8 cellular contexts compared by ENCODE assay signal in genomic region chr2:64651590-64651989, GRCh38. TPM values are rescaled to one million over a fixed set of nuclear protein-coding genes. Genes with fewer than 3 reads are reported as not detected.
A peak's percentile ranks its signal among the peaks of the same experiment; 100 is the strongest.
DNase-seq lines count a peak whose midpoint lies in the region; ATAC-seq, FAIRE-seq and TF ChIP-seq lines count a peak whose summit lies in the region.

No MANE protein-coding gene starts in this region.

- no peaks in the 10 kb centered on the region for H3K36me3 ChIP-seq in A673 (ENCODE audit: insufficient read depth, low read length, poor library complexity, severe bottlenecking)
- no peaks in the 10 kb centered on the region for H3K36me3 ChIP-seq in GM23248 (ENCODE audit: low read depth)
- no peaks in the 10 kb centered on the region for H3K36me3 ChIP-seq in astrocyte (ENCODE audit: insufficient read depth, low read length)

- no peak for FAIRE-seq in astrocyte (lab: Jason Lieb, UNC)

- peaks cover 70% of the 10 kb centered on the region for H3K79me2 ChIP-seq in GM23248 (ENCODE audit: insufficient read depth)
- H3K79me2 ChIP-seq in astrocyte (ENCODE audit: insufficient read depth, low read length), result peaks cover 65% of the 10 kb centered on the region

- no peaks in the 10 kb centered on the region for H3K9me3 Mint-ChIP-seq in astrocyte (ENCODE audit: unreplicated experiment)
- H3K9me3 Mint-ChIP-seq in natural killer cell, result no peaks in the 10 kb centered on the region

- WGBS in GM23248 (ENCODE audit: low coverage in 1 of 2, low lambda C conversion rate in 2 of 2, missing lambda C conversion rate in 2 of 2), 2 experiments, result 46 to 50% methylated on average over 4 of the region's 4 CpGs

- ATAC-seq in natural killer cell, result no peak

- no peak for TF ChIP-seq CTCF in A673 (conservative IDR thresholded peaks at IDR 0.05; ENCODE audit: low read depth, low read length)
- TF ChIP-seq CTCF in astrocyte (IDR thresholded peaks at IDR 0.05; ENCODE audit: insufficient read depth, low read depth, low read length), result no peak
- TF ChIP-seq CTCF in natural killer cell (IDR thresholded peaks at IDR 0.05), result no peak
- no peak for TF ChIP-seq CTCF in RWPE1 (conservative IDR thresholded peaks at IDR 0.05; ENCODE audit: low read depth)

- H3K4me1 Mint-ChIP-seq in astrocyte (ENCODE audit: low read depth, unreplicated experiment) (peaks cover 55% of the 10 kb centered on the region), natural killer cell (peaks cover 40 to 41% of the 10 kb centered on the region in 2 donors)

- DNase-seq in A673 (ENCODE audit: low spot score), result no peak
- DNase-seq in GM23248, result no peak
- no peak for DNase-seq in astrocyte (ENCODE audit: low read depth)
- no peak for DNase-seq in natural killer cell
- DNase-seq in NK-92 (lab: John Stamatoyannopoulos, UW; ENCODE audit: unreplicated experiment), result no peak
- no peak for DNase-seq in NCI-H2227 (lab: John Stamatoyannopoulos, UW; ENCODE audit: unreplicated experiment)
- DNase-seq in MV-4-11 (lab: John Stamatoyannopoulos, UW), result no peak
- no peak for DNase-seq in RWPE1 (ENCODE audit: low spot score)

- intact Hi-C loops in A673 (cut with micrococcal nuclease; ENCODE audit: unreplicated experiment), result loop anchor here (5.0 kb wide), 1 partner anchor 129 kb away; the partner anchor contains the start of gene AFTPH
- intact Hi-C loops in natural killer cell (cut with micrococcal nuclease), result loop anchor here (5.0 kb wide), 1 partner anchor 324 kb away; no protein-coding TSS in a partner anchor

- in situ Hi-C loops in GM23248 (cut with MboI), result no loop called here

- H3K27ac ChIP-seq in A673 (ENCODE audit: low read depth, low read length, poor library complexity, severe bottlenecking) (no peak overlapping the region), GM23248 (peak overlapping the region; percentile 97), astrocyte (ENCODE audit: low read depth, low read length) (no peak overlapping the region), RWPE1 (no peak overlapping the region)

- peaks cover 1% of the 10 kb centered on the region for H3K36me3 Mint-ChIP-seq in astrocyte (ENCODE audit: low read depth, unreplicated experiment)
- H3K36me3 Mint-ChIP-seq in natural killer cell, result no peaks in the 10 kb centered on the region

- no peaks in the 10 kb centered on the region for H3K9me2 ChIP-seq in GM23248 (ENCODE audit: insufficient read depth)

- no peak overlapping the region for H2AFZ ChIP-seq in GM23248
- H2AFZ ChIP-seq in astrocyte (ENCODE audit: low read depth, low read length), result no peak overlapping the region

- peaks cover 41% of the 10 kb centered on the region for H3F3A ChIP-seq in GM23248 (ENCODE audit: insufficient read depth)

- peaks cover 36% of the 10 kb centered on the region; the same call in 1 of the 2 replicates for H4K20me1 ChIP-seq in GM23248 (ENCODE audit: insufficient read depth)
- peaks cover 50% of the 10 kb centered on the region for H4K20me1 ChIP-seq in astrocyte (ENCODE audit: insufficient read depth, low read length)

- BruUV-seq in A673 (replicated peaks; lab: Mats Ljungman, UMichigan), result no TSS peak

- CTCF ChIA-PET in A673 (lab: Charles Lee) (interaction anchor here (0.6 kb wide), 1 partner anchor 92 kb away, joined by 3 read pairs; no protein-coding TSS in a partner anchor), RWPE1 (lab: Yijun Ruan, JAX) (interaction anchor here (0.6 to 1.1 kb wide), 4 partner anchors 12 to 222 kb away, joined by 3 to 4 read pairs (median 3); no protein-coding TSS in a partner anchor)

- H3K4me3 Mint-ChIP-seq in astrocyte (ENCODE audit: unreplicated experiment), result peak overlapping the region; percentile 91
- H3K4me3 Mint-ChIP-seq in natural killer cell, result peak overlapping the region; percentile 89

- H3K9me3 ChIP-seq in A673 (ENCODE audit: low read depth, low read length, poor library complexity, severe bottlenecking) (no peaks in the 10 kb centered on the region), GM23248 (ENCODE audit: low read depth) (no peaks in the 10 kb centered on the region), astrocyte (ENCODE audit: insufficient read depth, low read depth, low read length) (no peaks in the 10 kb centered on the region)

- H3K27me3 Mint-ChIP-seq in astrocyte (ENCODE audit: low read depth, unreplicated experiment), result no peaks in the 10 kb centered on the region
- no peaks in the 10 kb centered on the region for H3K27me3 Mint-ChIP-seq in natural killer cell (ENCODE audit: low read depth in 2 of 2)

- H3K4me3 ChIP-seq in A673 (ENCODE audit: low read depth, low read length, poor library complexity, severe bottlenecking) (peak overlapping the region; percentile 94), GM23248 (peak overlapping the region; percentile 87), astrocyte (ENCODE audit: insufficient read depth, low read depth, low read length) (no peak overlapping the region)

- H3K4me1 ChIP-seq in A673 (ENCODE audit: insufficient read depth, low read length, poor library complexity, severe bottlenecking) (peaks cover 45% of the 10 kb centered on the region), GM23248 (ENCODE audit: insufficient read depth) (peaks cover 64% of the 10 kb centered on the region), astrocyte (ENCODE audit: insufficient read depth, low read length) (peaks cover 30% of the 10 kb centered on the region)

- H3K4me2 ChIP-seq in GM23248 (ENCODE audit: unreplicated experiment) (peak overlapping the region; percentile 94), astrocyte (ENCODE audit: low read length) (peak overlapping the region; percentile 92)

- peak overlapping the region; percentile 98 for H3K9ac ChIP-seq in GM23248
- H3K9ac ChIP-seq in astrocyte (ENCODE audit: low read length), result peak overlapping the region; percentile 5

- H3K27ac Mint-ChIP-seq in astrocyte (ENCODE audit: unreplicated experiment) (no peak overlapping the region), natural killer cell (peak overlapping the region in 1 of 2 donors; percentile 87)

- H3K27me3 ChIP-seq in A673 (replicated peaks; ENCODE audit: insufficient read depth, low read depth, low read length, poor library complexity) (no peaks in the 10 kb centered on the region), GM23248 (replicated peaks; ENCODE audit: insufficient read depth) (no peaks in the 10 kb centered on the region), astrocyte (ENCODE audit: insufficient read depth, low read length) (no peaks in the 10 kb centered on the region)

- POLR2A ChIA-PET in A673 (lab: Charles Lee; ENCODE audit: low non-redundant PET) (no interaction called here), RWPE1 (lab: Yijun Ruan, JAX; ENCODE audit: low non-redundant PET) (no interaction called here)

RNA-seq across cellular contexts. Expression of gene SERTAD2, which starts 2.1 kb away (rescaled TPM):
- 20.8 and 22.2 TPM in 2 replicates for total RNA-seq in A673 (2021)
- 18.5 and 21.0 TPM in 2 replicates for total RNA-seq in GM23248 (2014; rRNA removed; shearing (Covaris generic))
- 26.8 and 30.0 TPM in 2 replicates for polyA plus RNA-seq in GM23248 (2016; fragmentation: Nextera tagmentation; extraction: Ambion mirVana)
- 39.9 and 42.2 TPM in 2 replicates for total RNA-seq in astrocyte
- total RNA-seq in natural killer cell, result 10 to 100 TPM; 45.6 to 71.2 (median 55.8) TPM
